9 cellular contexts compared by ENCODE assay signal in the genomic region with DNA sequence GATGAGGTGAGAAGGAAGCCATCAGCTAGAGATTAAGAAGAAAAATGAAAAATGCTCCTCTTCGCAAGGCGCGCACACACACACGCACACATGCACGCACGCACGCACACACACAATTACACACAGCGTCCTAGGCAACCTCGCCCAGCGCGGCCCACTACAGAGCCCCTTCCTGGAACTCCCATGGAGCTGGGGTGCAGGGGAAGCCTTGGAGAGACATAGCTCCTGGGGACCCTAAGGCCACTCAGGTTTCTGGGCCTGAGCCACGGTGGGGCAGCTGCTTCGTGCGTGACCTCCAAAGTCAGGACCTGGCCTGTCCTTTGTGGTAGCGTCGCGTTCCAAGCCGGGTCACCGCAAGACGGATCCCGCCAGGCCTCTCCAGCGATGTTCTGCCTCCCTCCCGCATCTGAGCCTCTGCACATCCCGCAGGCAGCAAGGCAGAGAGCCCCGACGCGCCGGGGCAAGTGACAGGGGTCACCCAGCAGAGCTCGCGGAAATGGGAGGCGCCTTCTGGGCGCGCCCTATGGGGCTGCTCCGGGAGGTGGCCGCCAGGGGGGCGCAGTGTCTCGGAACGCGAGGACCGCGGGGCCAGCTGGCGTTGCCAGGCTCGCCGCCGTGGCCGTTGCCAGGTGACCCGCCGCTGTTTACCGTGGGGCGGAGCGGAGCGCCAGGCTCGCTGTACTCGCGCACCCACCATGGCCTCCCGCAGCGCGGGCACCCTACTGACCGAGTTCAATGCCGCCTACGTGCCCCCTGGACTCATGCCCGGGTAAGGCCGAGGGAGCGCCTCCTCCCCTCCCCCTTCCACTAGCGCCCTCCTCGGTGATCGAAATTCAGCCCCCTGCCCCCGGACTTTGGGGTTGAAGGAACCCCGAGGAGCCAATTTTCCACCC.
A peak's percentile ranks its signal among the peaks of the same experiment; 100 is the strongest.
DNase-seq lines count a peak whose midpoint lies in the region; FAIRE-seq and TF ChIP-seq lines count a peak whose summit lies in the region.
"Had no signal": no experiment of that assay in that cellular context is flagged by ENCODE, and none has a peak within 500 bp of the region (broad histone marks: within the 10 kb centered on the region; RNA-seq: fewer than 3 reads in every experiment).

No MANE protein-coding gene starts in this region.

- H2AFZ ChIP-seq in astrocyte (ENCODE audit: low read depth, low read length) = peak overlapping the region; percentile 90

- H3K9me3 ChIP-seq in astrocyte (ENCODE audit: insufficient read depth, low read depth, low read length) = no peaks in the 10 kb centered on the region

- peaks cover 14% of the 10 kb centered on the region for H3K4me1 ChIP-seq in astrocyte (ENCODE audit: insufficient read depth, low read length)

- peaks cover 75% of the 10 kb centered on the region for H3K27me3 ChIP-seq in astrocyte (ENCODE audit: insufficient read depth, low read length)

- H3K4me3 Mint-ChIP-seq in astrocyte (ENCODE audit: unreplicated experiment) (no peak overlapping the region), immature natural killer cell (peak overlapping the region in 2 of 5 donors; percentile 38 to 46)

- DNase-seq in NCI-H2227 (lab: John Stamatoyannopoulos, UW; ENCODE audit: unreplicated experiment) = peak; percentile 76
- no peak for DNase-seq in NCI-H2227 treated with DMSO at 0.1 percent for 48 hours (lab: John Stamatoyannopoulos, UW)
- DNase-seq in NCI-H526 treated with DMSO at 0.1 percent for 48 hours (lab: John Stamatoyannopoulos, UW) = peak; percentile 33
- peak; percentile 2 for DNase-seq in astrocyte (ENCODE audit: low read depth)
- DNase-seq in immature natural killer cell = peak; percentile 11 to 26 (median 15)
- peak; percentile 6 for DNase-seq in stimulated activated CD8-positive, alpha-beta memory T cell treated with anti-CD3 and anti-CD28 coated beads, Interleukin-15, amount 100 ng/mL, for 24 hours (ENCODE audit: low read depth)
- no peak for DNase-seq in activated gamma-delta T cell treated with Interleukin-2 at 50 U/mL for 16 hours
- DNase-seq in islet precursor cell = no peak

- FAIRE-seq in astrocyte (lab: Jason Lieb, UNC) = no peak

- H3K36me3 ChIP-seq in astrocyte (ENCODE audit: insufficient read depth, low read length) = no peaks in the 10 kb centered on the region

- H3K9me3 Mint-ChIP-seq in astrocyte (ENCODE audit: unreplicated experiment) = no peaks in the 10 kb centered on the region
- no peaks in the 10 kb centered on the region for H3K9me3 Mint-ChIP-seq in immature natural killer cell

- no peak overlapping the region for H3K27ac ChIP-seq in astrocyte (ENCODE audit: low read depth, low read length)
- H3K27ac ChIP-seq: C4-2B had no signal

- H4K20me1 ChIP-seq in astrocyte (ENCODE audit: insufficient read depth, low read length) = no peaks in the 10 kb centered on the region

- H3K79me2 ChIP-seq in astrocyte (ENCODE audit: insufficient read depth, low read length) = no peaks in the 10 kb centered on the region

- H3K36me3 Mint-ChIP-seq in astrocyte (ENCODE audit: low read depth, unreplicated experiment) = peaks cover 2% of the 10 kb centered on the region
- H3K36me3 Mint-ChIP-seq in immature natural killer cell = no peaks in the 10 kb centered on the region

- H3K4me1 Mint-ChIP-seq in astrocyte (ENCODE audit: low read depth, unreplicated experiment) (no peaks in the 10 kb centered on the region), immature natural killer cell (peaks cover 1 to 6% of the 10 kb centered on the region in 2 donors)

- H3K9ac ChIP-seq in astrocyte (ENCODE audit: low read length) = peak overlapping the region; percentile 40

- H3K27ac Mint-ChIP-seq in astrocyte (ENCODE audit: unreplicated experiment) = no peak overlapping the region
- no peak overlapping the region for H3K27ac Mint-ChIP-seq in immature natural killer cell

- peak overlapping the region; percentile 86 for H3K4me2 ChIP-seq in astrocyte (ENCODE audit: low read length)

- H3K27me3 Mint-ChIP-seq in astrocyte (ENCODE audit: low read depth, unreplicated experiment) (peaks cover 73% of the 10 kb centered on the region), immature natural killer cell (ENCODE audit: low read depth in 3 of 3) (peaks cover 15 to 22% (median 19%) of the 10 kb centered on the region in 3 donors)

- TF ChIP-seq CTCF in astrocyte (IDR thresholded peaks at IDR 0.05; ENCODE audit: insufficient read depth, low read depth, low read length) = no peak

- peak overlapping the region; percentile 50 for H3K4me3 ChIP-seq in astrocyte (ENCODE audit: insufficient read depth, low read depth, low read length)

Comparison
In these comparisons a context has a peak if more than half of its experiments do, and no peak if none do; other contexts are left out.
1. DNase-seq: peak in NCI-H2227 (single experiment), NCI-H526 treated with DMSO at 0.1 percent for 48 hours (single experiment), astrocyte (single experiment), immature natural killer cell (3 of 3) and stimulated activated CD8-positive, alpha-beta memory T cell treated with anti-CD3 and anti-CD28 coated beads, Interleukin-15, amount 100 ng/mL, for 24 hours (single experiment); none in NCI-H2227 treated with DMSO at 0.1 percent for 48 hours (single experiment), activated gamma-delta T cell treated with Interleukin-2 at 50 U/mL for 16 hours (single experiment) and islet precursor cell (single experiment).